ENCODE assay signal across 10 cellular contexts in the genomic region with DNA sequence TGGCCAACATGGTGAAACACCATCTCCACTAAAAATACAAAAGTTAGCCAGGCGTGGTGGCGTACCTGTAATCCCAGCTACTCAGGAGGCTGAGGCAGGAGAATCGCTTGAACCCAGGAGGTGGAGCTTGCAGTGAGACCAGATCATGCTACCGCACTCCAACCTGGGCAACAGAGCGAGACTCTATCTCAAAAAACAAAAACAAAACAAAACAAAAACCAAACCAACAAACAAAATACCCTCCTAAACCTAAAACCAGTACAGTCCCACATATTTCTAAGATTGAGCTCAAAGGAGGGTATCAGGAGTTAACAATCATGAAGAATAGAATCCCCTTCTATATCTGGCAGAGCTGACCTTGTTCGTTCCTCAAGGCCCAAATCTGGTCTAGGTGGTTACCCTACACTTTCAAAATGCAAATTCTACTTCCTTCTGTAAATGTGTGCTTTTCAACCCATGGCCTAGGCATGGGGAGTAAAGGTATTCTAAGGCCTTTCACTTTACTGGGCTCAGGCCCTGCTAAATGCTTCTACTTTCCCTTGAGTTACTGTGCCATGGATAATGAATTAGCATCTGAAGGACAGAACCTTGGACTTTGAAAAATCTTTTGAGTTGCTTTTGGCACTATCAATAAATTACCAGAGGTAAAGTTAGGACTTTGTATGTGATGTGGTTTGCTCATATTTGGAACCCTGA. TPM values are rescaled to one million over a fixed set of nuclear protein-coding genes. Genes with fewer than 3 reads are reported as not detected.
DNase-seq lines count a peak whose midpoint lies in the region; ATAC-seq and TF ChIP-seq lines count a peak whose summit lies in the region.
"Had no signal": no experiment of that assay in that cellular context is flagged by ENCODE, and none has a peak within 500 bp of the region (broad histone marks: within the 10 kb centered on the region; RNA-seq: fewer than 3 reads in every experiment).

No MANE protein-coding gene starts in this region.

- H3K4me3 ChIP-seq in thyroid gland (replicated peaks in 1 of 3) (no peak overlapping the region), ovary (no peak overlapping the region)
- H3K4me3 ChIP-seq: gastroesophageal sphincter, K562 had no signal

- TF ChIP-seq EP300 in ovary (IDR thresholded peaks at IDR 0.05), result no peak

- H3K9me3 Mint-ChIP-seq in activated CD4-positive, alpha-beta T cell treated with anti-CD3 and anti-CD28 coated beads for 36 hours (ENCODE audit: low read depth), result no peaks in the 10 kb centered on the region
- H3K9me3 Mint-ChIP-seq: activated CD4-positive, alpha-beta memory T cell treated with anti-CD3 and anti-CD28 coated beads, Interleukin-2, amount 10 ng/mL, durations not matched to agents 7 days and 5 days had no signal

- WGBS in thyroid gland, 2 donors, result 88 to 91% methylated on average over 6 of the region's 6 CpGs
- 89 to 91% (median 91%) methylated on average over 6 of the region's 6 CpGs for WGBS in ovary, 3 donors

- H3K36me3 Mint-ChIP-seq in activated CD4-positive, alpha-beta T cell treated with anti-CD3 and anti-CD28 coated beads for 36 hours (ENCODE audit: low read depth), result no peaks in the 10 kb centered on the region

- H3K9me3 ChIP-seq in thyroid gland (no peaks in the 10 kb centered on the region), ovary (no peaks in the 10 kb centered on the region)
- H3K9me3 ChIP-seq: gastroesophageal sphincter had no signal

- no peak overlapping the region for H3K27ac Mint-ChIP-seq in activated CD4-positive, alpha-beta T cell treated with anti-CD3 and anti-CD28 coated beads for 36 hours
- H3K27ac Mint-ChIP-seq: activated CD4-positive, alpha-beta memory T cell treated with anti-CD3 and anti-CD28 coated beads, Interleukin-2, amount 10 ng/mL, durations not matched to agents 7 days and 5 days had no signal

- TF ChIP-seq POLR2A in thyroid gland (IDR thresholded peaks at IDR 0.05) (no peak), ovary (IDR thresholded peaks at IDR 0.05) (no peak)

- peak; percentile 99 for ATAC-seq in GM19351 (IDR thresholded peaks at IDR 0.05; ENCODE audit: unreplicated experiment)
- peak; percentile 97 for ATAC-seq in HG02885 (IDR thresholded peaks at IDR 0.05; ENCODE audit: poor library complexity, unreplicated experiment)
- no peak for ATAC-seq in activated CD4-positive, alpha-beta T cell treated with anti-CD3 and anti-CD28 coated beads for 36 hours

- DNase-seq in NAMALWA (ENCODE audit: low spot score), result peak; percentile 50
- no peak for DNase-seq in thyroid gland
- no peak for DNase-seq in ovary
- DNase-seq in activated CD4-positive, alpha-beta T cell treated with anti-CD3 and anti-CD28 coated beads for 36 hours, result no peak
- no peak for DNase-seq in 8988T

- H3K27me3 ChIP-seq in thyroid gland (no peaks in the 10 kb centered on the region), ovary (no peaks in the 10 kb centered on the region)
- H3K27me3 ChIP-seq: gastroesophageal sphincter had no signal

- no peak overlapping the region for H3K4me3 Mint-ChIP-seq in activated CD4-positive, alpha-beta T cell treated with anti-CD3 and anti-CD28 coated beads for 36 hours
- H3K4me3 Mint-ChIP-seq: activated CD4-positive, alpha-beta memory T cell treated with anti-CD3 and anti-CD28 coated beads, Interleukin-2, amount 10 ng/mL, durations not matched to agents 7 days and 5 days had no signal

- H3K4me1 Mint-ChIP-seq in activated CD4-positive, alpha-beta T cell treated with anti-CD3 and anti-CD28 coated beads for 36 hours, result no peaks in the 10 kb centered on the region
- H3K4me1 Mint-ChIP-seq: activated CD4-positive, alpha-beta memory T cell treated with anti-CD3 and anti-CD28 coated beads, Interleukin-2, amount 10 ng/mL, durations not matched to agents 7 days and 5 days had no signal

- TF ChIP-seq CTCF in thyroid gland (IDR thresholded peaks at IDR 0.05) (no peak), ovary (IDR thresholded peaks at IDR 0.05) (no peak)

- CTCF ChIA-PET in activated CD4-positive, alpha-beta T cell treated with anti-CD3 and anti-CD28 coated beads for 36 hours (lab: Charles Lee), result interaction anchor here (0.7 to 3.9 kb wide), 31 partner anchors 11 to 330 kb away, joined by 3 to 55 read pairs (median 4); a partner anchor contains a TSS

- H3K27ac ChIP-seq in thyroid gland, result peak overlapping the region in 2 of 3 donors; percentile 4 to 27
- H3K27ac ChIP-seq in ovary, result no peak overlapping the region

- POLR2A ChIA-PET in activated CD4-positive, alpha-beta T cell treated with anti-CD3 and anti-CD28 coated beads for 36 hours (lab: Charles Lee), result no interaction called here

- intact Hi-C loops in thyroid gland (cut with DNase I) (loop anchor here (5.0 kb wide), 1 partner anchor 174 kb away; a partner anchor contains a TSS), ovary (cut with DNase I) (loop anchor here (2.0 to 10.0 kb wide), 3 partner anchors 68 to 174 kb away; a partner anchor contains a TSS)
- intact Hi-C loops in activated CD4-positive, alpha-beta T cell treated with anti-CD3 and anti-CD28 coated beads for 36 hours (cut with DNase I, micrococcal nuclease), result loop anchor here (1.0 to 5.0 kb wide), 6 partner anchors 64 to 322 kb away; a partner anchor contains a TSS

- H3K36me3 ChIP-seq in thyroid gland (no peaks in the 10 kb centered on the region), ovary (no peaks in the 10 kb centered on the region)
- H3K36me3 ChIP-seq: gastroesophageal sphincter had no signal

- H3K4me1 ChIP-seq in thyroid gland, result peaks cover 12 to 13% of the 10 kb centered on the region in 2 donors
- no peaks in the 10 kb centered on the region for H3K4me1 ChIP-seq in ovary (ENCODE audit: insufficient read depth)

- H3K27me3 Mint-ChIP-seq in activated CD4-positive, alpha-beta T cell treated with anti-CD3 and anti-CD28 coated beads for 36 hours, result no peaks in the 10 kb centered on the region
- H3K27me3 Mint-ChIP-seq: activated CD4-positive, alpha-beta memory T cell treated with anti-CD3 and anti-CD28 coated beads, Interleukin-2, amount 10 ng/mL, durations not matched to agents 7 days and 5 days had no signal

RNA-seq across cellular contexts. Expression of a gene that starts 10.4 kb away (rescaled TPM):
- total RNA-seq in thyroid gland (10 to 100 TPM; 22.4 to 39.2 (median 25.3) TPM), ovary (10 to 100 TPM; 17.3 to 36.4 (median 25.9) TPM)
- 10 to 100 TPM in 1 of 2 donors, 1 to 10 TPM in 1; 9.8 to 20.4 TPM for polyA plus RNA-seq in ovary
- 10 to 100 TPM; 39.1 to 53.9 TPM for total RNA-seq in activated CD4-positive, alpha-beta T cell treated with anti-CD3 and anti-CD28 coated beads for 36 hours

Comparison
In these comparisons a context has a peak if more than half of its experiments do, and no peak if none do; other contexts are left out.
1. H3K27ac ChIP-seq: peak in thyroid gland (2 of 3); none in ovary (0 of 2).